Comparison of ENCODE assay signal across 8 cellular contexts in the genomic region with DNA sequence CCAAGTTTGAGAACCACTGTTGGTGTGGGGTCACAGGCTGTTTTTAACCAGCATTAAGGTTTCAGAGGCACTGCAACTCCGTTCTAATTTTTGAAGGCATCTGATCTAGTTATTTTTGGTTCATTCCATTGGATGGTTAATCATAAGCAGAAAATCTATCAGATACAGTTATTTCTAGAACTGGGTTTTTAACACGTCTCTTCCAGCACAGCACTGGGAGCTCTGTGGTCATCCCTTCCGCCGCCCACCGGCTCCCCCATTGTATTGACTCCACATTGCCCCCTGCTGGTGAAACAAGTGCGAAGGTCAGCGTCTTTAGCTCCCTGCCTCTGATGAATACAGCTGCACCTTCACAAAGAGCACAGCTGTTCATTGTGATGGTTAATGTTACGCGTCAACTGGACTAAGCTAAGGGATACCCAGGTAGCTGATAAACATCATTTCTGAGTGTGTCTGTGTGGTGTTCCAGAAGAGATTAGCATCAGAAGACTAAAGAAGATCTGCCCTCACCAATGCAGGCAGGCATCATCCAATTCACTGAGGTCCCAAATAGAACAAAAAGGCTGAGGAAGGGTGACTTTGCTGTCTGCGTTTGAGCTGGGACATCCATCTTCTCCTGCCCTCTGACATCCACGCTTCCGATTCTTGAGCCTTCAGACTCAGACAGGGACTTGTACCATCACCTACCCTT. TPM values are rescaled to one million over a fixed set of nuclear protein-coding genes. Genes with fewer than 3 reads are reported as not detected.
A peak's percentile ranks its signal among the peaks of the same experiment; 100 is the strongest.
DNase-seq lines count a peak whose midpoint lies in the region; ATAC-seq and TF ChIP-seq lines count a peak whose summit lies in the region.

No MANE protein-coding gene starts in this region.

- in situ Hi-C loops in Panc1 (cut with HindIII; ENCODE audit: low pct_unique_long_range_greater_than_20kb, low sequenced_read_pairs), result no loop called here

- peaks cover 3% of the 10 kb centered on the region; the same call in 1 of the 2 replicates for H3K9me2 ChIP-seq in HCT116 (ENCODE audit: insufficient read depth)

- peak; percentile 88 for ATAC-seq in HCT116
- ATAC-seq in Panc1, result peak; percentile 90
- ATAC-seq in GM19397 (IDR thresholded peaks at IDR 0.05; ENCODE audit: unreplicated experiment), result no peak

- TF ChIP-seq CTCF in HCT116 (IDR thresholded peaks at IDR 0.05 in 2 of 3, conservative IDR thresholded peaks at IDR 0.05 in 1 of 3; ENCODE audit: borderline replicate concordance in 1 of 3, insufficient read depth in 1 of 3, low read depth in 2 of 3, low read length in 2 of 3), result peak; percentile 25 to 91 (median 71); a peak in 4 of 6 replicates
- TF ChIP-seq CTCF in Panc1 (IDR thresholded peaks at IDR 0.05), result peak; percentile 84
- TF ChIP-seq CTCF in left ventricle myocardium inferior (IDR thresholded peaks at IDR 0.05; ENCODE audit: borderline replicate concordance), result peak; percentile 70
- peak; percentile 53 to 87 (median 78) for TF ChIP-seq CTCF in spleen (IDR thresholded peaks at IDR 0.05 in 8 of 11, conservative IDR thresholded peaks at IDR 0.05 in 3 of 11)

- H3K4me1 ChIP-seq in HCT116 (ENCODE audit: control insufficient read depth in 1 of 2, insufficient read depth in 2 of 2, low read length in 2 of 2) (no peaks in the 10 kb centered on the region), Panc1 (ENCODE audit: control insufficient read depth, insufficient read depth, low read length) (no peaks in the 10 kb centered on the region), left ventricle myocardium inferior (no peaks in the 10 kb centered on the region), spleen (peaks cover 0 to 23% (median 5%) of the 10 kb centered on the region in 6 donors)

- POLR2A ChIA-PET in HCT116 (lab: Charles Lee), result interaction anchor here (1.3 kb wide), 1 partner anchor 76 kb away, joined by 3 read pairs; no protein-coding TSS in a partner anchor
- POLR2A ChIA-PET in Panc1 (lab: Charles Lee), result no interaction called here

- no peak overlapping the region for H3K4me2 ChIP-seq in HCT116 (ENCODE audit: low read length)

- peak; percentile 33; the same call in 1 of the 2 replicates for TF ChIP-seq RAD21 in HCT116 (IDR thresholded peaks at IDR 0.05; ENCODE audit: low read depth)

- H2AFZ ChIP-seq in HCT116 (ENCODE audit: low read depth, low read length, poor library complexity, severe bottlenecking), result peak overlapping the region; percentile 31

- H4K20me1 ChIP-seq in HCT116 (ENCODE audit: insufficient read depth), result no peaks in the 10 kb centered on the region

- H3K27ac ChIP-seq in HCT116 (ENCODE audit: low read depth, low read length) (no peak overlapping the region), Panc1 (ENCODE audit: low read length) (no peak overlapping the region), left ventricle myocardium inferior (replicated peaks) (no peak overlapping the region), spleen (peak overlapping the region in 5 of 8 donors; percentile 19 to 84 (median 74))

- WGBS in spleen, 5 donors, result 34 to 37% (median 36%) methylated on average over 12 of the region's 12 CpGs

- H3K79me2 ChIP-seq in HCT116 (ENCODE audit: insufficient read depth, low read length), result no peaks in the 10 kb centered on the region

- CTCF ChIA-PET in HCT116 (lab: Charles Lee) (interaction anchor here (0.9 to 3.3 kb wide), 17 partner anchors 11 to 223 kb away, joined by 3 to 18 read pairs (median 5); a partner anchor contains a TSS), Panc1 (lab: Charles Lee) (interaction anchor here (1.0 to 1.9 kb wide), 6 partner anchors 55 to 103 kb away, joined by 3 to 18 read pairs (median 4); a partner anchor contains a TSS)

- H3K9me3 ChIP-seq in HCT116 (ENCODE audit: control insufficient read depth in 1 of 2, insufficient read depth in 1 of 2, low read depth in 1 of 2, low read length in 2 of 2) (no peaks in the 10 kb centered on the region), Panc1 (ENCODE audit: control insufficient read depth, insufficient read depth, low read depth, low read length) (no peaks in the 10 kb centered on the region), left ventricle myocardium inferior (replicated peaks) (peaks cover 9% of the 10 kb centered on the region), spleen (peaks cover 0 to 8% (median 5%) of the 10 kb centered on the region in 8 donors)

- H3K36me3 ChIP-seq in HCT116 (ENCODE audit: control insufficient read depth in 1 of 2, insufficient read depth in 2 of 2, low read length in 2 of 2) (no peaks in the 10 kb centered on the region), Panc1 (ENCODE audit: control insufficient read depth, insufficient read depth, low read length) (no peaks in the 10 kb centered on the region), left ventricle myocardium inferior (no peaks in the 10 kb centered on the region), spleen (no peaks in the 10 kb centered on the region)

- intact Hi-C loops in HCT116 (cut with micrococcal nuclease), result no loop called here
- intact Hi-C loops in Panc1 (cut with micrococcal nuclease; ENCODE audit: unreplicated experiment), result loop anchor here (2.0 kb wide), 1 partner anchor 96 kb away; no protein-coding TSS in a partner anchor
- intact Hi-C loops in left ventricle myocardium inferior (cut with micrococcal nuclease), result no loop called here
- intact Hi-C loops in spleen (cut with DNase I; ENCODE audit: low total_unique reads), result loop anchor here (5.0 to 10.0 kb wide), 2 partner anchors 72 to 95 kb away; no protein-coding TSS in a partner anchor

- no peak overlapping the region for H3K4me3 ChIP-seq in HCT116 (replicated peaks in 1 of 2; ENCODE audit: low read depth in 1 of 2, low read length in 2 of 2)
- no peak overlapping the region for H3K4me3 ChIP-seq in Panc1 (ENCODE audit: low read depth in 2 of 2, low read length in 2 of 2)
- H3K4me3 ChIP-seq in left ventricle myocardium inferior, result no peak overlapping the region
- no peak overlapping the region for H3K4me3 ChIP-seq in spleen

- RAD21 ChIA-PET in HCT116 (lab: Charles Lee; ENCODE audit: low non-redundant PET in 1 of 2, low total read pairs in 2 of 2, uncharacterized antibody in 2 of 2, unreplicated experiment in 2 of 2), result interaction anchor here in 1 of 2 experiments (1.0 to 1.4 kb wide), 3 partner anchors 76 to 103 kb away, joined by 3 to 4 read pairs (median 3); no protein-coding TSS in a partner anchor

- BruUV-seq in HCT116 (replicated peaks; lab: Mats Ljungman, UMichigan) (no TSS peak), Panc1 (replicated peaks; lab: Mats Ljungman, UMichigan) (no TSS peak)

- DNase-seq in D341Med (ENCODE audit: low spot score), result peak; percentile 79
- DNase-seq in HCT116 (ENCODE audit: low read depth, low spot score), result peak; percentile 24
- DNase-seq in Panc1 (ENCODE audit: low read depth, low spot score), result peak; percentile 22
- DNase-seq in activated naive CD4-positive, alpha-beta T cell treated with Interleukin-2 at 50 U/mL for 16 hours, result peak; percentile 76
- DNase-seq in left ventricle myocardium inferior, result no peak
- peak; percentile 88 for DNase-seq in spleen
- DNase-seq in NCI-H524 treated with DMSO at 0.1 percent for 48 hours (lab: John Stamatoyannopoulos, UW), result no peak

- H3K9ac ChIP-seq in HCT116 (ENCODE audit: low read length), result no peak overlapping the region

- no peak for TF ChIP-seq POLR2A in HCT116 (IDR thresholded peaks at IDR 0.05; ENCODE audit: borderline replicate concordance, extremely low read depth, insufficient read depth, insufficient read length)
- no peak for TF ChIP-seq POLR2A in spleen (IDR thresholded peaks at IDR 0.05)

- no peaks in the 10 kb centered on the region for H3K27me3 ChIP-seq in HCT116 (ENCODE audit: insufficient read depth, low read length)
- H3K27me3 ChIP-seq in Panc1 (ENCODE audit: control insufficient read depth, insufficient read depth, low read length), result peaks cover 7% of the 10 kb centered on the region; the same call in 1 of the 2 replicates
- H3K27me3 ChIP-seq in left ventricle myocardium inferior (ENCODE audit: low read depth), result peaks cover 16% of the 10 kb centered on the region
- no peaks in the 10 kb centered on the region for H3K27me3 ChIP-seq in spleen (replicated peaks in 1 of 7)

TF ChIP-seq in HCT116, 20 proteins besides CTCF, POLR2A, EP300 and RAD21:
- TF ChIP-seq CEBPB (IDR thresholded peaks at IDR 0.05; ENCODE audit: low read depth), result no peak
- no peak for TF ChIP-seq CBX3 (IDR thresholded peaks at IDR 0.05; ENCODE audit: low read depth)

RNA-seq across cellular contexts. Expression of a gene that starts 8.5 kb away (rescaled TPM):
- not detected for total RNA-seq in HCT116 (2021; ENCODE audit: unreplicated experiment)
- polyA plus RNA-seq in HCT116 (2012), result not detected in 2 replicates
- total RNA-seq in Panc1 (2021; ENCODE audit: unreplicated experiment), result not detected
- not detected for polyA plus RNA-seq in Panc1 (2012; ENCODE audit: insufficient read length)
- total RNA-seq in left ventricle myocardium inferior, result 1.1 TPM
- 10 to 100 TPM in 5 of 7 donors, 1 to 10 TPM in 2; 5.2 to 27.8 (median 11.0) TPM for total RNA-seq in spleen
- polyA plus RNA-seq in spleen, result 100 to 1,000 TPM in 1 of 3 donors, 10 to 100 TPM in 1, 1 to 10 TPM in 1; 9.8 to 109 (median 75.6) TPM

RNA-seq across cellular contexts. Expression of a gene that starts 17.4 kb away (rescaled TPM):
- total RNA-seq in HCT116 (2021; ENCODE audit: unreplicated experiment) (0.98 TPM), Panc1 (2021; ENCODE audit: unreplicated experiment) (1.1 TPM), left ventricle myocardium inferior (not detected), spleen (10 to 100 TPM; 10.7 to 85.9 (median 23.3) TPM)
- not detected in 2 replicates for polyA plus RNA-seq in HCT116 (2012)
- not detected for polyA plus RNA-seq in Panc1 (2012; ENCODE audit: insufficient read length)
- polyA plus RNA-seq in spleen, result 10 to 100 TPM; 11.7 to 41.5 (median 17.6) TPM

RNA-seq across cellular contexts. Expression of a gene that starts 31.1 kb away (rescaled TPM):
- total RNA-seq in HCT116 (2021; ENCODE audit: unreplicated experiment) (1.2 TPM), Panc1 (2021; ENCODE audit: unreplicated experiment) (0.51 TPM), left ventricle myocardium inferior (0.91 TPM), spleen (10 to 100 TPM; 23.5 to 81.0 (median 33.8) TPM)
- polyA plus RNA-seq in HCT116 (2012), result not detected in 2 replicates
- polyA plus RNA-seq in Panc1 (2012; ENCODE audit: insufficient read length), result not detected
- polyA plus RNA-seq in spleen, result 10 to 100 TPM; 10.1 to 32.9 (median 15.8) TPM

RNA-seq across cellular contexts. Expression of a gene that starts 54.8 kb away (rescaled TPM):
- total RNA-seq in HCT116 (2021; ENCODE audit: unreplicated experiment), result not detected
- not detected in 2 replicates for polyA plus RNA-seq in HCT116 (2012)
- not detected for total RNA-seq in Panc1 (2021; ENCODE audit: unreplicated experiment)
- polyA plus RNA-seq in Panc1 (2012; ENCODE audit: insufficient read length), result not detected
- total RNA-seq in left ventricle myocardium inferior, result not detected
- 10 to 100 TPM in 4 of 7 donors, 1 to 10 TPM in 3; 7.5 to 40.6 (median 15.5) TPM for total RNA-seq in spleen
- polyA plus RNA-seq in spleen, result 10 to 100 TPM in 1 of 3 donors, 1 to 10 TPM in 2; 1.6 to 12.7 (median 6.6) TPM

Comparison
In these comparisons a context has a peak if more than half of its experiments do, and no peak if none do; other contexts are left out.
1. DNase-seq: peak in D341Med (single experiment), HCT116 (single experiment), Panc1 (single experiment), activated naive CD4-positive, alpha-beta T cell treated with Interleukin-2 at 50 U/mL for 16 hours (single experiment) and spleen (single experiment); none in left ventricle myocardium inferior (single experiment) and NCI-H524 treated with DMSO at 0.1 percent for 48 hours (single experiment).
2. H3K27ac ChIP-seq: peak in spleen (5 of 8); none in HCT116 (single experiment), Panc1 (single experiment) and left ventricle myocardium inferior (single experiment).
3. RNA of a gene that starts 31.1 kb away (total RNA-seq): 23.5 to 81.0 TPM in spleen; 1.2 TPM in HCT116 (single experiment), 0.91 TPM in left ventricle myocardium inferior (single experiment) and 0.51 TPM in Panc1 (single experiment); every median in the first group is over 10 times any median in the second.
4. intact Hi-C loops: an anchor here in Panc1 (2.0 kb wide) and spleen (5.0 to 10.0 kb wide); none called in HCT116 and left ventricle myocardium inferior.
5. Peak in every context shown above with its lines, with median percentiles within 50 percentile points of each other: CTCF ChIP-seq.